In the genomic region with DNA sequence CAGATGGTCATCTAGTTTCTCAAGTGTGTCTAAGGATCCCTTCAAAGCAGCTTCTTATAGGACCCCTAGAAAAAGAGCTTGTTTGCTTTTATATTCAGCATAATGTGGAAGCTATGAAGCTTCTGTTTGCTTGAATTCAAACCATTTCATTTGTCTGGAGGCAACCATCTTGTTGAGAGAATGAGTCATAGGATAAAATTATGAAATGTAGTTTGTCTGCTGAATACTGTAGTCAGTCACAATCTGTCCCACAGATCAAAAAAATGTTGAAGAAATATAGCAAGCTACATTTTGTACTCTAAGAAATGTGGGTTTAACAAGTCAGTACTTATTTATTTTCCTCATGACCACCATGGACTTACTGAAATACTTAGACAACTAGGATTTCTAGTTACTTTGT, we compare ENCODE assay signal across 19 cellular contexts.
A peak's percentile ranks its signal among the peaks of the same experiment; 100 is the strongest.
DNase-seq lines count a peak whose midpoint lies in the region; ATAC-seq, FAIRE-seq and TF ChIP-seq lines count a peak whose summit lies in the region.
"Had no signal": no experiment of that assay in that cellular context is flagged by ENCODE, and none has a peak within 500 bp of the region (broad histone marks: within the 10 kb centered on the region; RNA-seq: fewer than 3 reads in every experiment).

No MANE protein-coding gene starts in this region.

- H2AFZ ChIP-seq in ACC112 (ENCODE audit: low read length, unreplicated experiment): peak overlapping the region; percentile 52
- H2AFZ ChIP-seq in keratinocyte (ENCODE audit: control insufficient read depth, low read length): peak overlapping the region; percentile 45

- FAIRE-seq in keratinocyte (lab: Jason Lieb, UNC): no peak
- no peak for FAIRE-seq in HTR-8/SVneo (lab: Jason Lieb, UNC)

- no peaks in the 10 kb centered on the region for H3K79me2 ChIP-seq in ACC112 (ENCODE audit: control insufficient read depth, insufficient read depth, low read length, unreplicated experiment)
- H3K79me2 ChIP-seq in keratinocyte (ENCODE audit: control insufficient read depth, insufficient read depth, low read length): no peaks in the 10 kb centered on the region

- H3K36me3 ChIP-seq in ACC112 (ENCODE audit: insufficient read depth, low read length) (no peaks in the 10 kb centered on the region), keratinocyte (ENCODE audit: control insufficient read depth in 2 of 2, extremely low read depth in 1 of 2, insufficient read depth in 2 of 2, low read length in 2 of 2) (no peaks in the 10 kb centered on the region)
- H3K36me3 ChIP-seq: uterus had no signal

- dilution Hi-C loops in keratinocyte (cut with MboI; ENCODE audit: extremely low pct_ligation_motif_present, low sequenced_read_pairs): no loop called here

- H3K9ac ChIP-seq in keratinocyte (ENCODE audit: control insufficient read depth, extremely low read depth, insufficient read depth, low read length): no peak overlapping the region

- H3K4me3 ChIP-seq in ACC112 (ENCODE audit: low read depth, low read length) (no peak overlapping the region), keratinocyte (ENCODE audit: control insufficient read depth in 2 of 3, extremely low read depth in 1 of 3, insufficient read depth in 2 of 3, low read depth in 1 of 3, low read length in 3 of 3) (no peak overlapping the region)
- H3K4me3 ChIP-seq: uterus had no signal

- peaks cover 5% of the 10 kb centered on the region for H3K4me1 ChIP-seq in ACC112 (ENCODE audit: control insufficient read depth, insufficient read depth, low read length, unreplicated experiment)
- H3K4me1 ChIP-seq in keratinocyte (ENCODE audit: control insufficient read depth, extremely low read depth, insufficient read depth, low read length): no peaks in the 10 kb centered on the region
- H3K4me1 ChIP-seq: uterus had no signal

- H3K9me3 ChIP-seq in keratinocyte (ENCODE audit: control insufficient read depth, low read depth, low read length): no peaks in the 10 kb centered on the region
- H3K9me3 ChIP-seq: uterus had no signal

- H3K36me3 Mint-ChIP-seq in natural killer cell treated with Interleukin-12 subunit alpha and Interleukin-12 subunit beta and Interleukin-15 and Interleukin-18, amount 100 ng/mL, for 72 hours: no peaks in the 10 kb centered on the region
- H3K36me3 Mint-ChIP-seq: naive thymus-derived CD4-positive, alpha-beta T cell had no signal

- no peak overlapping the region for H3K27ac Mint-ChIP-seq in natural killer cell treated with Interleukin-12 subunit alpha and Interleukin-12 subunit beta and Interleukin-15 and Interleukin-18, amount 100 ng/mL, for 72 hours
- H3K27ac Mint-ChIP-seq: CD4-positive, alpha-beta T cell; naive thymus-derived CD4-positive, alpha-beta T cell; progenitor cell of endocrine pancreas had no signal

- no peak overlapping the region for H3K4me3 Mint-ChIP-seq in natural killer cell treated with Interleukin-12 subunit alpha and Interleukin-12 subunit beta and Interleukin-15 and Interleukin-18, amount 100 ng/mL, for 72 hours
- H3K4me3 Mint-ChIP-seq: CD4-positive, alpha-beta T cell; naive thymus-derived CD4-positive, alpha-beta T cell had no signal

- H3K27ac ChIP-seq in ACC112 (ENCODE audit: low read depth, low read length): no peak overlapping the region
- H3K27ac ChIP-seq in cingulate gyrus (ENCODE audit: low read depth, low read length): peak overlapping the region; percentile 80
- no peak overlapping the region for H3K27ac ChIP-seq in keratinocyte (ENCODE audit: control insufficient read depth, insufficient read depth, low read length)
- H3K27ac ChIP-seq: uterus had no signal

- no peaks in the 10 kb centered on the region for H4K20me1 ChIP-seq in keratinocyte (ENCODE audit: control insufficient read depth, extremely low read depth, insufficient read depth, low read length)

- DNase-seq in NCI-H524 (lab: John Stamatoyannopoulos, UW) (peak; percentile 51 to 87), keratinocyte (ENCODE audit: low read depth, low spot score) (no peak), HTR-8/SVneo (ENCODE audit: insufficient read length, low spot score) (no peak)
- no peak for DNase-seq in natural killer cell treated with Interleukin-12 subunit alpha and Interleukin-12 subunit beta and Interleukin-15 and Interleukin-18, amount 100 ng/mL, for 72 hours (ENCODE audit: low spot score)
- DNase-seq: ACHN; activated effector memory CD4-positive, alpha-beta T cell treated with Interleukin-2 at 50 U/mL for 16 hours; amygdala; CD4-positive, alpha-beta T cell; naive thymus-derived CD4-positive, alpha-beta T cell; NCI-H1048; NCI-H2107; stimulated activated naive CD4-positive, alpha-beta T cell treated with Interleukin-2 at 50 U/mL for 16 hours; T-helper 1 cell; uterus had no signal

- no peak overlapping the region for H3K4me2 ChIP-seq in keratinocyte (ENCODE audit: control insufficient read depth, extremely low read depth, insufficient read depth, low read depth, low read length)

- H3K27me3 ChIP-seq in ACC112 (ENCODE audit: insufficient read depth, low read length) (peaks cover 5% of the 10 kb centered on the region; the same call in 1 of the 2 replicates), keratinocyte (ENCODE audit: control insufficient read depth, extremely low read depth, insufficient read depth, low read length) (peaks cover 3% of the 10 kb centered on the region)
- H3K27me3 ChIP-seq: uterus had no signal

- peaks cover 6% of the 10 kb centered on the region for H3K9me3 Mint-ChIP-seq in natural killer cell treated with Interleukin-12 subunit alpha and Interleukin-12 subunit beta and Interleukin-15 and Interleukin-18, amount 100 ng/mL, for 72 hours
- H3K9me3 Mint-ChIP-seq: CD4-positive, alpha-beta T cell had no signal

- no peaks in the 10 kb centered on the region for H3K9me1 ChIP-seq in keratinocyte (ENCODE audit: control insufficient read depth, extremely low read depth, insufficient read depth, low read length)

- no peak for ATAC-seq in natural killer cell treated with Interleukin-12 subunit alpha and Interleukin-12 subunit beta and Interleukin-15 and Interleukin-18, amount 100 ng/mL, for 72 hours
- ATAC-seq in GM19467 (IDR thresholded peaks at IDR 0.05; ENCODE audit: unreplicated experiment) (no peak), GM19023 (IDR thresholded peaks at IDR 0.05; ENCODE audit: unreplicated experiment) (no peak)
- ATAC-seq: naive thymus-derived CD4-positive, alpha-beta T cell had no signal

- no peaks in the 10 kb centered on the region for H3K27me3 Mint-ChIP-seq in natural killer cell treated with Interleukin-12 subunit alpha and Interleukin-12 subunit beta and Interleukin-15 and Interleukin-18, amount 100 ng/mL, for 72 hours
- H3K27me3 Mint-ChIP-seq: CD4-positive, alpha-beta T cell; progenitor cell of endocrine pancreas had no signal

- H3K4me1 Mint-ChIP-seq in natural killer cell treated with Interleukin-12 subunit alpha and Interleukin-12 subunit beta and Interleukin-15 and Interleukin-18, amount 100 ng/mL, for 72 hours (ENCODE audit: low read depth in 2 of 2): no peaks in the 10 kb centered on the region
- H3K4me1 Mint-ChIP-seq: naive thymus-derived CD4-positive, alpha-beta T cell had no signal

- TF ChIP-seq CTCF in keratinocyte (optimal IDR thresholded peaks at IDR 0.05 in 1 of 3, IDR thresholded peaks at IDR 0.05 in 1 of 3, conservative IDR thresholded peaks at IDR 0.05 in 1 of 3; ENCODE audit: extremely low read depth in 1 of 3, insufficient read depth in 2 of 3, low read length in 3 of 3): no peak

Comparison
In these comparisons a context has a peak if more than half of its experiments do, and no peak if none do; other contexts are left out.
1. DNase-seq: peak in NCI-H524 (2 of 2); none in keratinocyte (single experiment), natural killer cell treated with Interleukin-12 subunit alpha and Interleukin-12 subunit beta and Interleukin-15 and Interleukin-18, amount 100 ng/mL, for 72 hours (single experiment) and HTR-8/SVneo (single experiment).